Comparison of ENCODE assay signal across 1 cellular context in genomic region chr2:157194097-157194688, GRCh38.
TF ChIP-seq lines count a peak whose summit lies in the region.

No MANE protein-coding gene starts in this region.

TF ChIP-seq in K562, 482 proteins besides CTCF, POLR2A, EP300 and RAD21 (continued from another document and continues in another):
- no peak for TF ChIP-seq ZNF655 (CRISPR knock-in tag; IDR thresholded peaks at IDR 0.05)
- no peak for TF ChIP-seq ZC3H4 (CRISPR knock-in tag; IDR thresholded peaks at IDR 0.05; ENCODE audit: borderline replicate concordance)
- TF ChIP-seq SRSF1 (IDR thresholded peaks at IDR 0.05; ENCODE audit: low read depth, low read length) = no peak
- TF ChIP-seq ZBTB43 (CRISPR knock-in tag; IDR thresholded peaks at IDR 0.05) = no peak
- TF ChIP-seq ESRRB (CRISPR knock-in tag; IDR thresholded peaks at IDR 0.05; ENCODE audit: borderline replicate concordance) = no peak
- TF ChIP-seq FOXP4 (CRISPR knock-in tag; IDR thresholded peaks at IDR 0.05; ENCODE audit: borderline replicate concordance) = no peak
- TF ChIP-seq TCF15 (CRISPR knock-in tag; IDR thresholded peaks at IDR 0.05) = no peak
- no peak for TF ChIP-seq EGR1 (conservative IDR thresholded peaks at IDR 0.05)
- no peak for TF ChIP-seq ZNF512 (tag; IDR thresholded peaks at IDR 0.05)
- TF ChIP-seq FOSL1 (tag; conservative IDR thresholded peaks at IDR 0.05) = peak; percentile 32; the same call in 1 of the 2 replicates
- TF ChIP-seq ZNF232 (CRISPR knock-in tag; IDR thresholded peaks at IDR 0.05) = no peak
- TF ChIP-seq HIVEP1 (CRISPR knock-in tag; IDR thresholded peaks at IDR 0.05) = no peak
- TF ChIP-seq GATAD2A (IDR thresholded peaks at IDR 0.05) = no peak
- peak; percentile 29; the same call in 1 of the 2 replicates for TF ChIP-seq CC2D1A (IDR thresholded peaks at IDR 0.05)
- no peak for TF ChIP-seq HMG20A (CRISPR knock-in tag; conservative IDR thresholded peaks at IDR 0.05)
- TF ChIP-seq PBX2 (CRISPR knock-in tag; IDR thresholded peaks at IDR 0.05; ENCODE audit: low read depth) = no peak
- no peak for TF ChIP-seq PBX2 (tag; conservative IDR thresholded peaks at IDR 0.05; ENCODE audit: low read depth)
- TF ChIP-seq SPI1 (IDR thresholded peaks at IDR 0.05; ENCODE audit: borderline replicate concordance, low read depth, low read length) = no peak
- TF ChIP-seq MCM7 (IDR thresholded peaks at IDR 0.05) = no peak
- no peak for TF ChIP-seq POLR3G (IDR thresholded peaks at IDR 0.05; ENCODE audit: extremely low read depth, insufficient read length, insufficient replicate concordance)
- TF ChIP-seq ZBTB17 (CRISPR knock-in tag; IDR thresholded peaks at IDR 0.05) = no peak
- TF ChIP-seq CLOCK (CRISPR knock-in tag; IDR thresholded peaks at IDR 0.05; ENCODE audit: borderline replicate concordance) = no peak
- 0 out of 4 replicates have a peak, but pooled peaks of 1 of the 2 experiments have one; percentile 39 for TF ChIP-seq MLLT1 (IDR thresholded peaks at IDR 0.05)
- TF ChIP-seq HMBOX1 (IDR thresholded peaks at IDR 0.05) = no peak
- no peak for TF ChIP-seq UBTF (IDR thresholded peaks at IDR 0.05; ENCODE audit: borderline replicate concordance in 1 of 2, low read depth in 2 of 2, low read length in 2 of 2)
- no peak for TF ChIP-seq DLX4 (CRISPR knock-in tag; IDR thresholded peaks at IDR 0.05)
- no peak for TF ChIP-seq BDP1 (IDR thresholded peaks at IDR 0.05; ENCODE audit: insufficient read depth, insufficient read length)
- TF ChIP-seq DEAF1 (CRISPR knock-in tag; IDR thresholded peaks at IDR 0.05) = peak; percentile 93
- no peak for TF ChIP-seq HNRNPL (IDR thresholded peaks at IDR 0.05; ENCODE audit: low read depth, low read length)
- TF ChIP-seq ZNF717 (CRISPR knock-in tag; IDR thresholded peaks at IDR 0.05) = no peak
- TF ChIP-seq KDM4B (IDR thresholded peaks at IDR 0.05; ENCODE audit: borderline replicate concordance in 2 of 2, low read depth in 1 of 2) = no peak
- TF ChIP-seq POLR2G (IDR thresholded peaks at IDR 0.05; ENCODE audit: low read depth, low read length) = no peak
- TF ChIP-seq NCOA6 (IDR thresholded peaks at IDR 0.05) = no peak
- no peak for TF ChIP-seq HMG20B (CRISPR knock-in tag; IDR thresholded peaks at IDR 0.05)
- no peak for TF ChIP-seq SMARCB1 (IDR thresholded peaks at IDR 0.05; ENCODE audit: insufficient read length, low read depth)
- TF ChIP-seq FOXJ3 (CRISPR knock-in tag; IDR thresholded peaks at IDR 0.05) = no peak
- TF ChIP-seq RBM22 (IDR thresholded peaks at IDR 0.05; ENCODE audit: low read depth, low read length, poor library complexity, severe bottlenecking) = no peak
- no peak for TF ChIP-seq MAZ (CRISPR knock-in tag; conservative IDR thresholded peaks at IDR 0.05 in 1 of 2, IDR thresholded peaks at IDR 0.05 in 1 of 2)
- TF ChIP-seq STAT5A (IDR thresholded peaks at IDR 0.05; ENCODE audit: borderline replicate concordance, low read length) = no peak
- TF ChIP-seq ZNF253 (CRISPR knock-in tag; conservative IDR thresholded peaks at IDR 0.05) = no peak
- no peak for TF ChIP-seq E2F5 (CRISPR knock-in tag; IDR thresholded peaks at IDR 0.05)
